8 cellular contexts compared by ENCODE assay signal in the genomic region with DNA sequence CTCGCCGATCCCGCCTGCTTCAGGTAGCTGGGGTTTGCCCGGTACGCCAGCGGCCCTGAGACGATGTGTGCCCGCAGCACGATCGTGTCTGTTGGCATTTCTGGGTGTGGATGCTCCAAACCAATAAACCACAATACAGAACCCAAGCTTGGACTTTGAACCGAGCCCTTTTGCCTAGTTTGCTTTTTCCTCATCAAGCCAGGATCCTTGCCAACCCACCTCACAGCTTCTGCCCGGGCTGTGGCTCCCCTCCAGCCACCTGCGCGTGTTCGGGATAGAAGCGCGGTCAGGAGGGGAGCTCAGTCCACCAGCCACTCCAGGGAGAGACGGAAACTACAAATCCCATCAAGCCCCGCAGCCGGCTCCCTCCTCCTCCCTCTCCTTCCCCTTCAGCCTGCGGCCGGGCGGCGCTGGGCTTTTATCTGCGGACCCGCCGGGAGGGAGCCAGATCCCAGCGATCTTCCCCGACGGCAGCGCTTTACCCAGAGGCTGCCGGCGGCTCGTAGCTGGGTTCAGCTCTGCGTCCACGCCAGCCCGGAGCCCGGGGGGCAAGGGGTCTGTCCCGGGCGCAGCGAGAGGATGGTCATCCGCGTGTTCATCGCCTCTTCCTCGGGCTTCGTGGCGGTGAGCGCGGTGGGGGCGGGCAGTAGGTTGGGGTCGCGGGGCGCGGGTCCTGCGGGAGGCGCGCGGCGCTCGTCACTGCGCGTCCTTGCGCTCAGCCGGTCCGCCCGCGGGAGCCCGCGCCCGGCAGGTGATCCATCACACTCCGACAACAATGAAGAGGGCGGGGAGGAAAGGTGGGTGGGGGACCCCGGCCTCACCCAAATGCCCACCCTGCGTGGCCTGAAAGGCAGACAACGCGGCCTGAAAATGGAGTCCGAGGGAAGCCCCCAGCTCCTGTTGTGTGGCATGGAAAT. TPM values are rescaled to one million over a fixed set of nuclear protein-coding genes. Genes with fewer than 3 reads are reported as not detected.
DNase-seq lines count a peak whose midpoint lies in the region; ATAC-seq and TF ChIP-seq lines count a peak whose summit lies in the region.

A gene (plus strand): TSS at position 447 of the 917 bp plus-strand sequence. CDS start 133 bp downstream, at position 580.

- H3K27ac ChIP-seq in sigmoid colon: peak within 1 kb of the TSS; percentile 64 to 84 (median 70)

- TF ChIP-seq EP300 in sigmoid colon (IDR thresholded peaks at IDR 0.05): no peak

- H3K4me3 ChIP-seq in MG63 (peak within 1 kb of the TSS; percentile 51), sigmoid colon (peak within 1 kb of the TSS; percentile 68 to 83 (median 76))

- peak in 1 of 2 donors; percentile 34 for TF ChIP-seq POLR2A in sigmoid colon (IDR thresholded peaks at IDR 0.05)

- 1% methylated on average over 76 of the region's 77 CpGs for WGBS in sigmoid colon, 2 donors

- H3K27me3 ChIP-seq in MG63 (peaks cover 44% of the 10 kb centered on the region), sigmoid colon (no peaks in the 10 kb centered on the region)

- intact Hi-C loops in sigmoid colon (cut with DNase I): loop anchor here (5.0 kb wide), 1 partner anchor 554 kb away; a partner anchor contains a TSS

- ATAC-seq in GM21576 (IDR thresholded peaks at IDR 0.05; ENCODE audit: unreplicated experiment) (peak; percentile 50), GM18520 (IDR thresholded peaks at IDR 0.05; ENCODE audit: unreplicated experiment) (no peak)

- H3K9me3 Mint-ChIP-seq in chondrocyte (ENCODE audit: low read depth) (no peaks in the 10 kb centered on the region), immature natural killer cell (peaks cover 0 to 6% (median 1%) of the 10 kb centered on the region in 6 donors)

- H3K9me3 ChIP-seq in MG63: no peaks in the 10 kb centered on the region
- H3K9me3 ChIP-seq in sigmoid colon: no peaks in the 10 kb centered on the region

- peaks cover 16% of the 10 kb centered on the region for H3K27me3 Mint-ChIP-seq in chondrocyte (ENCODE audit: low read depth)
- H3K27me3 Mint-ChIP-seq in immature natural killer cell (ENCODE audit: low read depth in 3 of 3): peaks cover 4 to 24% (median 9%) of the 10 kb centered on the region in 3 donors

- TF ChIP-seq CTCF in chondrocyte (IDR thresholded peaks at IDR 0.05): peak; percentile 12
- no peak for TF ChIP-seq CTCF in sigmoid colon (IDR thresholded peaks at IDR 0.05)

- H3K4me3 Mint-ChIP-seq in chondrocyte (ENCODE audit: unreplicated experiment) (peak within 1 kb of the TSS; percentile 90), immature natural killer cell (peak within 1 kb of the TSS; percentile 27 to 73 (median 50))

- DNase-seq in DMS 273 (lab: John Stamatoyannopoulos, UW; ENCODE audit: unreplicated experiment) (peak; percentile 90), MG63 (peak; percentile 67), SW480 (ENCODE audit: low spot score) (peak; percentile 97), chondrocyte (ENCODE audit: low spot score) (peak; percentile 90), immature natural killer cell (no peak), sigmoid colon (peak; percentile 83)

- no peaks in the 10 kb centered on the region for H3K36me3 Mint-ChIP-seq in chondrocyte (ENCODE audit: low read depth)
- peaks cover 0 to 4% (median 0%) of the 10 kb centered on the region in 3 donors for H3K36me3 Mint-ChIP-seq in immature natural killer cell

- peaks cover 0 to 13% (median 5%) of the 10 kb centered on the region in 4 donors for H3K4me1 ChIP-seq in sigmoid colon

- H3K4me1 Mint-ChIP-seq in chondrocyte (ENCODE audit: low read depth): peaks cover 18% of the 10 kb centered on the region
- H3K4me1 Mint-ChIP-seq in immature natural killer cell: peaks cover 2 to 10% of the 10 kb centered on the region in 2 donors

- no peak within 1 kb of the TSS for H3K27ac Mint-ChIP-seq in chondrocyte (ENCODE audit: unreplicated experiment)
- H3K27ac Mint-ChIP-seq in immature natural killer cell: no peak within 1 kb of the TSS

- H3K36me3 ChIP-seq in MG63: no peaks in the 10 kb centered on the region
- H3K36me3 ChIP-seq in sigmoid colon: no peaks in the 10 kb centered on the region

RNA-seq across cellular contexts. Expression of the gene that starts here (rescaled TPM):
- 0.16 and 1.2 TPM in 2 replicates for total RNA-seq in MG63 (2014; rRNA removed; shearing (Covaris generic); ENCODE audit: low replicate concordance)
- total RNA-seq in chondrocyte (2.7 to 2.9 TPM (median 2.8 TPM) in 3 replicates), sigmoid colon (10 to 100 TPM; 16.0 to 30.6 (median 29.4) TPM)
- polyA plus RNA-seq in immature natural killer cell (1 to 10 TPM in 1 of 3 donors, under 1 TPM in 1, not detected in 1; 0.22 to 3.4 TPM), sigmoid colon (100 to 1,000 TPM in 1 of 3 donors, 10 to 100 TPM in 2; 35.4 to 115 (median 73.9) TPM)

Comparison
In these comparisons a context has a peak if more than half of its experiments do, and no peak if none do; other contexts are left out.
1. RNA of the gene that starts here (polyA plus RNA-seq): 35.4 to 115 TPM in sigmoid colon; 0.22 to 3.4 TPM in immature natural killer cell; every median in the first group is over 4 times any median in the second.
2. DNase-seq: peak in DMS 273 (single experiment), MG63 (single experiment), SW480 (single experiment), chondrocyte (single experiment) and sigmoid colon (single experiment); none in immature natural killer cell (0 of 3).